1 cellular context compared by ENCODE assay signal in the genomic region with DNA sequence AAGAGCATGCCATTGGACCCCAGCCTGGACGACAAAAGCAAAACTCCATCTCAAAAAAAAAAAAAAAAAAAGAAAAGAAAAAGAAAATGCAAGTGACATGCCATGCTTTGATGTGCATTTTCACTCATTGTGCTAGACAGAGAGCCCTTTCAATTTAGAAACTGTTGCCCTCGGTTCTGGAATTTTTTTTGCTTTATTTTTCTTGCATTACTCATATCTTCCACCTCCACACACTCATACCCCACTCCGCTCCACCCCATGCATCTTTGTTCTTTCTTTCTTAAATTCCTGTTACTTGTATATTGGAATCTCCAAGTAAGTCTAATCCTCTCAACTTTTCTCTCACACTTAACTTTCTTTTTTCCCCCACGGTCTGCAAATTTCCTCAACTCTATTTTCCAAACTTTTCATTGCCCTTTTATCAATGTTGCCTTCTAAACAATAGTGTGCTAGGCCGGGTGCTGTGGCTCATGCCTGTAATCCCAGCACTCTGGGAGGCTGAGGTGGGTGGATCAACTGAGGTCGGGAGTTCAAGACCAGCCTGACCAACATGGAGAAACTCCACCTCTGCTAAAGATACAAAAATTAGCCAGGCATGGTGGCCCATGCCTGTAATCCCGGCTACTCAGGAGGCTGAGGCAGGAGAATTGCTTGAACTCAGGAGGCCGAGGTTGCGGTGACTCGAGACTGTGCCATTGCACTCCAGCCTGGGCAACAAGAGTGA.
TF ChIP-seq lines count a peak whose summit lies in the region.

No MANE protein-coding gene starts in this region.

TF ChIP-seq in SK-N-SH treated with all-trans-retinoic acid at 6 μM for 48 hours, 23 proteins besides CTCF, POLR2A, EP300 and RAD21 (continued from another document):
- TF ChIP-seq CSRNP3 (CRISPR knock-in tag; IDR thresholded peaks at IDR 0.05): no peak
- no peak for TF ChIP-seq ISL1 (CRISPR knock-in tag; IDR thresholded peaks at IDR 0.05)
- no peak for TF ChIP-seq ZFP30 (CRISPR knock-in tag; IDR thresholded peaks at IDR 0.05)
- TF ChIP-seq, protein P1, sequence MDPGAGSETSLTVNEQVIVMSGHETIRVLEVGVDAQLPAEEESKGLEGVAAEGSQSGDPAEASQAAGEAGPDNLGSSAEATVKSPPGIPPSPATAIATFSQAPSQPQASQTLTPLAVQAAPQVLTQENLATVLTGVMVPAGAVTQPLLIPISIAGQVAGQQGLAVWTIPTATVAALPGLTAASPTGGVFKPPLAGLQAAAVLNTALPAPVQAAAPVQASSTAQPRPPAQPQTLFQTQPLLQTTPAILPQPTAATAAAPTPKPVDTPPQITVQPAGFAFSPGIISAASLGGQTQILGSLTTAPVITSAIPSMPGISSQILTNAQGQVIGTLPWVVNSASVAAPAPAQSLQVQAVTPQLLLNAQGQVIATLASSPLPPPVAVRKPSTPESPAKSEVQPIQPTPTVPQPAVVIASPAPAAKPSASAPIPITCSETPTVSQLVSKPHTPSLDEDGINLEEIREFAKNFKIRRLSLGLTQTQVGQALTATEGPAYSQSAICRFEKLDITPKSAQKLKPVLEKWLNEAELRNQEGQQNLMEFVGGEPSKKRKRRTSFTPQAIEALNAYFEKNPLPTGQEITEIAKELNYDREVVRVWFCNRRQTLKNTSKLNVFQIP (CRISPR knock-in tag; IDR thresholded peaks at IDR 0.05; ENCODE audit: borderline replicate concordance, low read depth): no peak
- TF ChIP-seq TOX (CRISPR knock-in tag; IDR thresholded peaks at IDR 0.05; ENCODE audit: borderline replicate concordance): no peak
- TF ChIP-seq GLIS3 (CRISPR knock-in tag; IDR thresholded peaks at IDR 0.05): no peak
- no peak for TF ChIP-seq TCF4 (CRISPR knock-in tag; IDR thresholded peaks at IDR 0.05; ENCODE audit: borderline replicate concordance)
